11 cellular contexts compared by ENCODE assay signal in genomic region chr1:218796773-218797172, GRCh38.
"Had no signal": no experiment of that assay in that cellular context is flagged by ENCODE, and none has a peak within 500 bp of the region (broad histone marks: within the 10 kb centered on the region; RNA-seq: fewer than 3 reads in every experiment).

No MANE protein-coding gene starts in this region.

- FAIRE-seq: H1, H54 had no signal

- H3K9me3 ChIP-seq: HAP-1 had no signal

- H3K4me1 ChIP-seq: HAP-1 had no signal

- H3K9ac ChIP-seq: GM23248 had no signal

- H2AFZ ChIP-seq: GM23248, GM23338 had no signal

- H3K4me3 ChIP-seq: GM23248, GM23338, HAP-1 had no signal

- H3K4me2 ChIP-seq: GM23338 had no signal

- ATAC-seq: GM23338, HCT116 had no signal

- H3K27ac ChIP-seq: GM23248 had no signal

- H3K36me3 ChIP-seq: HAP-1 had no signal

- DNase-seq: GM23248, GOT3, H7, H9, HCEC 1CT, HFFc6 had no signal
